12 cellular contexts compared by ENCODE assay signal in genomic region chr10:114869500-114869899, GRCh38. TPM values are rescaled to one million over a fixed set of nuclear protein-coding genes. Genes with fewer than 3 reads are reported as not detected.
DNase-seq lines count a peak whose midpoint lies in the region; ATAC-seq and TF ChIP-seq lines count a peak whose summit lies in the region.
"Had no signal": no experiment of that assay in that cellular context is flagged by ENCODE, and none has a peak within 500 bp of the region (broad histone marks: within the 10 kb centered on the region; RNA-seq: fewer than 3 reads in every experiment).

No MANE protein-coding gene starts in this region.

- H3K27me3 Mint-ChIP-seq in activated naive CD8-positive, alpha-beta T cell treated with anti-CD3 and anti-CD28 coated beads, Interleukin-2, amount 50 U/mL, for 24 hours = peaks cover 2% of the 10 kb centered on the region
- peaks cover 20% of the 10 kb centered on the region for H3K27me3 Mint-ChIP-seq in activated naive CD8-positive, alpha-beta T cell treated with anti-CD3 and anti-CD28 coated beads for 36 hours
- peaks cover 14 to 24% of the 10 kb centered on the region in 2 donors for H3K27me3 Mint-ChIP-seq in CD8-positive, alpha-beta memory T cell

- H3K9me3 Mint-ChIP-seq in activated naive CD8-positive, alpha-beta T cell treated with anti-CD3 and anti-CD28 coated beads, Interleukin-2, amount 50 U/mL, for 24 hours = no peaks in the 10 kb centered on the region
- peaks cover 3% of the 10 kb centered on the region for H3K9me3 Mint-ChIP-seq in activated naive CD8-positive, alpha-beta T cell treated with anti-CD3 and anti-CD28 coated beads for 36 hours
- H3K9me3 Mint-ChIP-seq in CD8-positive, alpha-beta memory T cell = peaks cover 0 to 2% (median 0%) of the 10 kb centered on the region in 5 donors

- POLR2A ChIA-PET in CD8-positive, alpha-beta memory T cell (lab: Charles Lee) = no interaction called here

- CTCF ChIA-PET in CD8-positive, alpha-beta memory T cell (lab: Charles Lee) = no interaction called here

- no peak for TF ChIP-seq CTCF in fibroblast of pulmonary artery (IDR thresholded peaks at IDR 0.05; ENCODE audit: low read length, missing control alignments)

- ATAC-seq in activated naive CD8-positive, alpha-beta T cell treated with anti-CD3 and anti-CD28 coated beads, Interleukin-2, amount 50 U/mL, for 24 hours = peak; percentile 40
- peak; percentile 77 for ATAC-seq in SK-N-SH treated with all-trans-retinoic acid at 6 μM for 48 hours
- ATAC-seq: activated CD8-positive, alpha-beta memory T cell treated with anti-CD3 and anti-CD28 coated beads, Interleukin-2, amount 10 ng/mL, durations not matched to agents 7 days and 5 days had no signal

- H3K27ac Mint-ChIP-seq in activated naive CD8-positive, alpha-beta T cell treated with anti-CD3 and anti-CD28 coated beads, Interleukin-2, amount 50 U/mL, for 24 hours = no peak overlapping the region
- no peak overlapping the region for H3K27ac Mint-ChIP-seq in activated naive CD8-positive, alpha-beta T cell treated with anti-CD3 and anti-CD28 coated beads for 36 hours
- no peak overlapping the region for H3K27ac Mint-ChIP-seq in CD8-positive, alpha-beta memory T cell
- H3K27ac Mint-ChIP-seq: activated CD8-positive, alpha-beta memory T cell treated with anti-CD3 and anti-CD28 coated beads, Interleukin-2, amount 10 ng/mL, durations not matched to agents 7 days and 5 days had no signal

- no peak for DNase-seq in activated naive CD8-positive, alpha-beta T cell treated with anti-CD3 and anti-CD28 coated beads, Interleukin-2, amount 50 U/mL, for 24 hours
- DNase-seq in activated naive CD8-positive, alpha-beta T cell treated with anti-CD3 and anti-CD28 coated beads for 36 hours = no peak
- DNase-seq in fibroblast of pulmonary artery (ENCODE audit: low read depth) (peak; percentile 88), superior temporal gyrus (ENCODE audit: extremely low spot score) (peak; percentile 22), G401 (ENCODE audit: low spot score) (no peak), HuH-7 (ENCODE audit: low spot score) (no peak)
- no peak for DNase-seq in CD8-positive, alpha-beta memory T cell
- DNase-seq: activated CD8-positive, alpha-beta memory T cell treated with anti-CD3 and anti-CD28 coated beads, Interleukin-2, amount 10 ng/mL, durations not matched to agents 7 days and 5 days; Peyer's patch; transverse colon had no signal

- H3K36me3 Mint-ChIP-seq in activated naive CD8-positive, alpha-beta T cell treated with anti-CD3 and anti-CD28 coated beads, Interleukin-2, amount 50 U/mL, for 24 hours (ENCODE audit: low read depth) = peaks cover 8% of the 10 kb centered on the region
- peaks cover 4% of the 10 kb centered on the region for H3K36me3 Mint-ChIP-seq in activated naive CD8-positive, alpha-beta T cell treated with anti-CD3 and anti-CD28 coated beads for 36 hours
- peaks cover 2 to 13% (median 10%) of the 10 kb centered on the region in 3 donors for H3K36me3 Mint-ChIP-seq in CD8-positive, alpha-beta memory T cell

- H3K36me3 ChIP-seq in CD8-positive, alpha-beta memory T cell (ENCODE audit: insufficient read depth, low read length) = no peaks in the 10 kb centered on the region

- H3K27me3 ChIP-seq in CD8-positive, alpha-beta memory T cell (ENCODE audit: insufficient read depth, low read length, poor library complexity, severe bottlenecking) = no peaks in the 10 kb centered on the region
- H3K27me3 ChIP-seq: Peyer's patch, transverse colon had no signal

- H3K4me1 Mint-ChIP-seq in activated naive CD8-positive, alpha-beta T cell treated with anti-CD3 and anti-CD28 coated beads, Interleukin-2, amount 50 U/mL, for 24 hours = peaks cover 6% of the 10 kb centered on the region
- peaks cover 2% of the 10 kb centered on the region for H3K4me1 Mint-ChIP-seq in activated naive CD8-positive, alpha-beta T cell treated with anti-CD3 and anti-CD28 coated beads for 36 hours
- no peaks in the 10 kb centered on the region for H3K4me1 Mint-ChIP-seq in CD8-positive, alpha-beta memory T cell
- H3K4me1 Mint-ChIP-seq: activated CD8-positive, alpha-beta memory T cell treated with anti-CD3 and anti-CD28 coated beads, Interleukin-2, amount 10 ng/mL, durations not matched to agents 7 days and 5 days had no signal

- H3K9me3 ChIP-seq in CD8-positive, alpha-beta memory T cell (ENCODE audit: low read length) = no peaks in the 10 kb centered on the region
- H3K9me3 ChIP-seq: Peyer's patch, transverse colon had no signal

- no peaks in the 10 kb centered on the region for H3K4me1 ChIP-seq in CD8-positive, alpha-beta memory T cell (ENCODE audit: insufficient read depth, low read length)
- H3K4me1 ChIP-seq: Peyer's patch, transverse colon had no signal

- no peak overlapping the region for H3K4me3 Mint-ChIP-seq in activated naive CD8-positive, alpha-beta T cell treated with anti-CD3 and anti-CD28 coated beads, Interleukin-2, amount 50 U/mL, for 24 hours
- H3K4me3 Mint-ChIP-seq in activated naive CD8-positive, alpha-beta T cell treated with anti-CD3 and anti-CD28 coated beads for 36 hours = no peak overlapping the region
- no peak overlapping the region for H3K4me3 Mint-ChIP-seq in CD8-positive, alpha-beta memory T cell
- H3K4me3 Mint-ChIP-seq: activated CD8-positive, alpha-beta memory T cell treated with anti-CD3 and anti-CD28 coated beads, Interleukin-2, amount 10 ng/mL, durations not matched to agents 7 days and 5 days had no signal

- H3K4me3 ChIP-seq in fibroblast of pulmonary artery (replicated peaks; ENCODE audit: low read depth, low read length) = no peak overlapping the region
- no peak overlapping the region for H3K4me3 ChIP-seq in CD8-positive, alpha-beta memory T cell (ENCODE audit: low read length)
- H3K4me3 ChIP-seq: Peyer's patch, transverse colon had no signal

- in situ Hi-C loops in G401 (cut with HindIII; ENCODE audit: low sequenced_read_pairs) = no loop called here

- H3K27ac ChIP-seq in CD8-positive, alpha-beta memory T cell (ENCODE audit: low read depth, low read length) = no peak overlapping the region
- H3K27ac ChIP-seq: 22Rv1, Peyer's patch, transverse colon had no signal

TF ChIP-seq in SK-N-SH treated with all-trans-retinoic acid at 6 μM for 48 hours, 23 proteins besides CTCF, POLR2A, EP300 and RAD21:
- TF ChIP-seq ESRRG (CRISPR knock-in tag; IDR thresholded peaks at IDR 0.05) (no peak), ISL1 (CRISPR knock-in tag; IDR thresholded peaks at IDR 0.05) (peak; percentile 31), TOX (CRISPR knock-in tag; IDR thresholded peaks at IDR 0.05; ENCODE audit: borderline replicate concordance) (peak; percentile 68), CSDC2 (CRISPR knock-in tag; IDR thresholded peaks at IDR 0.05) (no peak), TCF4 (CRISPR knock-in tag; IDR thresholded peaks at IDR 0.05; ENCODE audit: borderline replicate concordance) (no peak)
TF ChIP-seq in SK-N-SH treated with all-trans-retinoic acid at 6 μM for 48 hours: peak in this region for 2.

RNA-seq across cellular contexts. Expression of gene FHIP2A, which starts 47.9 kb away (rescaled TPM):
- 10 to 100 TPM; 13.2 to 14.7 TPM for total RNA-seq in activated naive CD8-positive, alpha-beta T cell treated with anti-CD3 and anti-CD28 coated beads for 36 hours
- total RNA-seq in G401 (2014; rRNA removed; shearing (Covaris generic)) = 1.4 and 5.0 TPM in 2 replicates
- 10 to 100 TPM; 20.0 to 23.2 TPM for total RNA-seq in CD8-positive, alpha-beta memory T cell
- polyA plus RNA-seq in CD8-positive, alpha-beta memory T cell = 11.6 TPM

Comparison
In these comparisons a context has a peak if more than half of its experiments do, and no peak if none do; other contexts are left out.
1. DNase-seq: peak in fibroblast of pulmonary artery (single experiment) and superior temporal gyrus (single experiment); none in activated naive CD8-positive, alpha-beta T cell treated with anti-CD3 and anti-CD28 coated beads, Interleukin-2, amount 50 U/mL, for 24 hours (single experiment), activated naive CD8-positive, alpha-beta T cell treated with anti-CD3 and anti-CD28 coated beads for 36 hours (single experiment), G401 (single experiment), HuH-7 (single experiment) and CD8-positive, alpha-beta memory T cell (0 of 5).